ENCODE assay signal across 16 cellular contexts in the genomic region with DNA sequence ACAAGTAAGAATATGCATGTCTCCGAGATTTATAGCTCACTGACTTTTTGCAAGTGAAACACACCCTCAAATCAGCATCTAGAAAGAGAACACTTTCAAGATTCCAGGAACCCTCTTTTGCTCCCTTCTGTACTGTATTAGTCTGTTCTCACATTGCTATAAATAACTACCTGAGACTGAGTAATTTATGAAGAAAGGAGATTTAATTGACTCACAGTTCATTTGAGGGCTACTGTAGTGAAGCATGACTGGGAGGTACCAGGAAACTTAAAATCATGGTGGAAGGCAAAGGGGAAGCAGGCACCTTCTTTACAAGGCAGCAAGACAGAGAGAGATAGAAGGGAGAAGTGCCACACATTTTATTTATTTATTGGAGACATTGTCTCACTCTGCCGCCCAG.
DNase-seq lines count a peak whose midpoint lies in the region; ATAC-seq and TF ChIP-seq lines count a peak whose summit lies in the region.
"Had no signal": no experiment of that assay in that cellular context is flagged by ENCODE, and none has a peak within 500 bp of the region (broad histone marks: within the 10 kb centered on the region; RNA-seq: fewer than 3 reads in every experiment).

No MANE protein-coding gene starts in this region.

- no peak overlapping the region for H3K4me2 ChIP-seq in H9 (ENCODE audit: insufficient read depth, insufficient read length, low read length)

- H3K4me3 Mint-ChIP-seq in activated T-cell treated with anti-CD3 and anti-CD28 coated beads, Interleukin-2, amount 50 U/mL, for 72 hours = no peak overlapping the region
- no peak overlapping the region for H3K4me3 Mint-ChIP-seq in activated B cell treated with CpG ODN at 0.5 μM for 24 hours
- no peak overlapping the region for H3K4me3 Mint-ChIP-seq in H9
- H3K4me3 Mint-ChIP-seq: B cell; CD4-positive, alpha-beta T cell had no signal

- H3K4me1 Mint-ChIP-seq in activated T-cell treated with anti-CD3 and anti-CD28 coated beads, Interleukin-2, amount 50 U/mL, for 72 hours (ENCODE audit: low read depth) = peaks cover 22% of the 10 kb centered on the region
- no peaks in the 10 kb centered on the region for H3K4me1 Mint-ChIP-seq in activated B cell treated with CpG ODN at 0.5 μM for 24 hours
- H3K4me1 Mint-ChIP-seq in H9 = no peaks in the 10 kb centered on the region
- H3K4me1 Mint-ChIP-seq: B cell had no signal

- no peaks in the 10 kb centered on the region for H3K79me1 ChIP-seq in H9 (ENCODE audit: insufficient read depth, low read depth, low read length, poor library complexity, severe bottlenecking)

- DNase-seq in activated T-cell treated with anti-CD3 and anti-CD28 coated beads, Interleukin-2, amount 50 U/mL, for 72 hours = no peak
- no peak for DNase-seq in activated T-cell treated with anti-CD3 and anti-CD28 coated beads, Interleukin-2, amount 50 U/mL, for 1 hour
- DNase-seq in activated B cell treated with CpG ODN at 0.5 μM for 24 hours (no peak), epithelial cell of esophagus (ENCODE audit: low read depth) (peak; percentile 10), renal cortical epithelial cell (ENCODE audit: low read depth) (peak; percentile 79), H9 (no peak), right atrium auricular region (ENCODE audit: low spot score) (no peak)
- DNase-seq: CD4-positive, alpha-beta T cell; DND-41; GDM1; Kasumi-1; NCI-H1417 treated with DMSO at 0.1 percent for 48 hours; NCI-H2029 treated with DMSO at 0.1 percent for 48 hours; NCI-H524 had no signal

- no peaks in the 10 kb centered on the region for H3K79me2 ChIP-seq in H9 (ENCODE audit: insufficient read depth, low read length)

- H4K5ac ChIP-seq in H9 (ENCODE audit: insufficient read length, low read depth, low read length) = no peak overlapping the region

- TF ChIP-seq CTCF in activated B cell treated with CpG ODN at 0.5 μM for 24 hours (IDR thresholded peaks at IDR 0.05) (no peak), epithelial cell of esophagus (IDR thresholded peaks at IDR 0.05; ENCODE audit: insufficient read depth, low read depth, low read length, missing control alignments) (no peak), H9 (conservative IDR thresholded peaks at IDR 0.05) (no peak), right atrium auricular region (IDR thresholded peaks at IDR 0.05) (no peak)

- H3K4me1 ChIP-seq in H9 (ENCODE audit: insufficient read depth, low read length) = no peaks in the 10 kb centered on the region
- no peaks in the 10 kb centered on the region for H3K4me1 ChIP-seq in right atrium auricular region

- H2AK5ac ChIP-seq in H9 (ENCODE audit: insufficient read length, low read length) = no peak overlapping the region

- no peaks in the 10 kb centered on the region for H3K23me2 ChIP-seq in H9 (ENCODE audit: insufficient read length, low read depth, low read length, poor library complexity, severe bottlenecking)

- H3K4me3 ChIP-seq in epithelial cell of esophagus (ENCODE audit: low read length) (no peak overlapping the region), right atrium auricular region (no peak overlapping the region)

- CTCF ChIA-PET in activated B cell treated with CpG ODN at 0.5 μM for 24 hours (lab: Charles Lee) = no interaction called here

- H3K36me3 ChIP-seq in right atrium auricular region = peaks cover 42% of the 10 kb centered on the region

- H2BK12ac ChIP-seq in H9 (ENCODE audit: insufficient read length, low read depth, low read length) = no peak overlapping the region

- ATAC-seq in activated T-cell treated with anti-CD3 and anti-CD28 coated beads, Interleukin-2, amount 50 U/mL, for 72 hours (replicated peaks in 1 of 2) = peak; percentile 36 to 71
- ATAC-seq in activated B cell treated with CpG ODN at 0.5 μM for 24 hours (ENCODE audit: low read depth) = no peak
- ATAC-seq: HCT116 had no signal

- H3K27ac ChIP-seq in H9 (ENCODE audit: insufficient read length, low read depth, low read length) (no peak overlapping the region), right atrium auricular region (no peak overlapping the region)

- H2BK20ac ChIP-seq in H9 (ENCODE audit: low read depth, low read length, poor library complexity, severe bottlenecking) = no peak overlapping the region

- peaks cover 1 to 2% of the 10 kb centered on the region in 2 donors for H3K9me3 Mint-ChIP-seq in activated T-cell treated with anti-CD3 and anti-CD28 coated beads, Interleukin-2, amount 50 U/mL, for 72 hours
- H3K9me3 Mint-ChIP-seq in activated B cell treated with CpG ODN at 0.5 μM for 24 hours = no peaks in the 10 kb centered on the region
- H3K9me3 Mint-ChIP-seq in H9 = no peaks in the 10 kb centered on the region
- H3K9me3 Mint-ChIP-seq: CD4-positive, alpha-beta T cell had no signal

- H3K36me3 Mint-ChIP-seq in activated T-cell treated with anti-CD3 and anti-CD28 coated beads, Interleukin-2, amount 50 U/mL, for 72 hours (ENCODE audit: insufficient read depth in 2 of 2) = peaks cover 3 to 15% of the 10 kb centered on the region in 2 donors
- H3K36me3 Mint-ChIP-seq in activated B cell treated with CpG ODN at 0.5 μM for 24 hours (ENCODE audit: low read depth) (peaks cover 94% of the 10 kb centered on the region), H9 (ENCODE audit: insufficient read depth in 1 of 3, low read depth in 3 of 3) (peaks cover 3 to 23% (median 16%) of the 10 kb centered on the region in 3 experiments; a peak in 5 of 7 replicates)

- H3K14ac ChIP-seq in H9 (ENCODE audit: insufficient read depth, low read length) = no peak overlapping the region

- no peaks in the 10 kb centered on the region for H4K20me1 ChIP-seq in H9 (ENCODE audit: control insufficient read depth, insufficient read depth, insufficient read length)

- H3T11ph ChIP-seq in H9 (ENCODE audit: low read length) = no peak overlapping the region

- WGBS in H9 (ENCODE audit: extremely low coverage, insufficient read length, low lambda C conversion rate) = no CpG with 5 or more reads among the region's 2 CpGs

- no peak overlapping the region for H2BK15ac ChIP-seq in H9 (ENCODE audit: low read depth, low read length)

- no peaks in the 10 kb centered on the region for H3K27me3 Mint-ChIP-seq in activated T-cell treated with anti-CD3 and anti-CD28 coated beads, Interleukin-2, amount 50 U/mL, for 72 hours (ENCODE audit: low read depth)
- no peaks in the 10 kb centered on the region for H3K27me3 Mint-ChIP-seq in activated B cell treated with CpG ODN at 0.5 μM for 24 hours
- no peaks in the 10 kb centered on the region; the same call in 1 of the 2 replicates for H3K27me3 Mint-ChIP-seq in H9 (ENCODE audit: low read depth)
- H3K27me3 Mint-ChIP-seq: B cell; CD4-positive, alpha-beta T cell had no signal

- POLR2A ChIA-PET in activated B cell treated with CpG ODN at 0.5 μM for 24 hours (lab: Charles Lee) = no interaction called here

- no peak overlapping the region for H3K23ac ChIP-seq in H9 (ENCODE audit: insufficient read length, low read depth, low read length)

- H2BK120ac ChIP-seq in H9 (ENCODE audit: low read depth, low read length, poor library complexity, severe bottlenecking) = no peak overlapping the region

- intact Hi-C loops in activated B cell treated with CpG ODN at 0.5 μM for 24 hours (cut with micrococcal nuclease) = no loop called here

- H2BK5ac ChIP-seq in H9 (ENCODE audit: insufficient read length, low read length) = no peak overlapping the region

- no peak overlapping the region for H3K56ac ChIP-seq in H9 (ENCODE audit: insufficient read length, low read depth, low read length)

- H3K9ac ChIP-seq in H9 (ENCODE audit: extremely low read depth, insufficient read length, low read length) = no peak overlapping the region

- no peak overlapping the region for H2AFZ ChIP-seq in H9 (ENCODE audit: low read length)

- H3K27me3 ChIP-seq in H9 (ENCODE audit: insufficient read depth, low read length) (no peaks in the 10 kb centered on the region), right atrium auricular region (no peaks in the 10 kb centered on the region)

- H4K91ac ChIP-seq in H9 (ENCODE audit: insufficient read length, low read depth, low read length) = no peak overlapping the region

- H3K27ac Mint-ChIP-seq in activated T-cell treated with anti-CD3 and anti-CD28 coated beads, Interleukin-2, amount 50 U/mL, for 72 hours = no peak overlapping the region
- H3K27ac Mint-ChIP-seq in activated B cell treated with CpG ODN at 0.5 μM for 24 hours (peak overlapping the region; percentile 22), H9 (peak overlapping the region in 1 of 3 experiments; percentile 59; a peak in 2 of 7 replicates)
- H3K27ac Mint-ChIP-seq: B cell; CD4-positive, alpha-beta T cell had no signal

- no peak overlapping the region for H4K8ac ChIP-seq in H9 (replicated peaks; ENCODE audit: insufficient read length, low read depth, low read length)

- no peak overlapping the region for H3K18ac ChIP-seq in H9 (ENCODE audit: insufficient read length, low read depth, low read length)

- H3K9me3 ChIP-seq in H9 (ENCODE audit: control insufficient read depth, low read depth, low read length) = no peaks in the 10 kb centered on the region
- H3K9me3 ChIP-seq in right atrium auricular region = no peaks in the 10 kb centered on the region

- no peak overlapping the region for H3K4ac ChIP-seq in H9 (ENCODE audit: low read depth, low read length)

Comparison
In these comparisons a context has a peak if more than half of its experiments do, and no peak if none do; other contexts are left out.
1. DNase-seq: peak in epithelial cell of esophagus (single experiment) and renal cortical epithelial cell (single experiment); none in activated T-cell treated with anti-CD3 and anti-CD28 coated beads, Interleukin-2, amount 50 U/mL, for 72 hours (0 of 2), activated T-cell treated with anti-CD3 and anti-CD28 coated beads, Interleukin-2, amount 50 U/mL, for 1 hour (single experiment), activated B cell treated with CpG ODN at 0.5 μM for 24 hours (single experiment), H9 (single experiment) and right atrium auricular region (single experiment).